In the genomic region with DNA sequence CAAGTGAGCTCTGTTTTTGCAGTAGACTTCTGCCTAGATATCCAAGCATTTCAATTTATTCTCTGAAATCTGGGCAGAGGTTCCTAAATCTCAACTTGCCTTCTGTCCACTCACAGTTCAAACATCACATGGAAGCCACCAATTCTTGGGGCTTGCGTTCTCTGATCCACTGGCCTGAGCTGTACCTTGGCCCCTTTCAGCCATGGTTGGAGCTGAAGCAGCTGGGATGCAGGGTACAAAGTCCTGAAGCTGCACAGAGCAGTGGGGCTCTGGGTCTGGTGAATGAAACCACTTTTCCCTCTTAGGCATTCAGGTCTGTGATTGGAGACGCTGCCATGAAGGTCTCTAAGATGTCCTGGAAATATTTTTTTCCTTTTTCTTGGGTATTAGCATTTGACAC, we compare ENCODE assay signal across 34 cellular contexts.
"Had no signal": no experiment of that assay in that cellular context is flagged by ENCODE, and none has a peak within 500 bp of the region (broad histone marks: within the 10 kb centered on the region; RNA-seq: fewer than 3 reads in every experiment).

No MANE protein-coding gene starts in this region.

- H3K9me3 ChIP-seq: adrenal gland, ascending aorta, body of pancreas, breast epithelium had no signal

- FAIRE-seq: astrocyte, bronchial epithelial cell had no signal

- DNase-seq: activated effector memory CD4-positive, alpha-beta T cell treated with anti-CD3 and anti-CD28 coated beads, Interleukin-2, amount 50 U/mL, for 16 hours; activated effector memory CD4-positive, alpha-beta T cell treated with Interleukin-2 at 50 U/mL for 16 hours; activated gamma-delta T cell; activated gamma-delta T cell treated with Interleukin-2 at 50 U/mL for 16 hours; activated naive CD4-positive, alpha-beta T cell; activated naive CD4-positive, alpha-beta T cell treated with anti-CD3 and anti-CD28 coated beads for 36 hours; activated naive CD4-positive, alpha-beta T cell treated with anti-CD3 and anti-CD28 coated beads, Interleukin-2, amount 10 ng/mL, durations not matched to agents 7 days and 5 days; activated naive CD4-positive, alpha-beta T cell treated with anti-CD3 and anti-CD28 coated beads, Interleukin-2, amount 50 U/mL, for 16 hours; activated naive CD4-positive, alpha-beta T cell treated with Interleukin-2 at 50 U/mL for 16 hours; activated naive CD8-positive, alpha-beta T cell treated with anti-CD3 and anti-CD28 coated beads for 36 hours; activated naive CD8-positive, alpha-beta T cell treated with anti-CD3 and anti-CD28 coated beads, Interleukin-2, amount 10 ng/mL, durations not matched to agents 7 days and 5 days; activated naive CD8-positive, alpha-beta T cell treated with anti-CD3 and anti-CD28 coated beads, Interleukin-2, amount 50 U/mL, for 24 hours; activated T-cell treated with anti-CD3 and anti-CD28 coated beads, Interleukin-2, amount 50 U/mL, for 1 hour; activated T-cell treated with anti-CD3 and anti-CD28 coated beads, Interleukin-2, amount 50 U/mL, for 24 hours; activated T-cell treated with anti-CD3 and anti-CD28 coated beads, Interleukin-2, amount 50 U/mL, for 4 hours; activated T-cell treated with anti-CD3 and anti-CD28 coated beads, Interleukin-2, amount 50 U/mL, for 48 hours; activated T-cell treated with anti-CD3 and anti-CD28 coated beads, Interleukin-2, amount 50 U/mL, for 72 hours; adrenal gland; amniotic stem cell; amygdala; anterior cingulate cortex; aorta; body of pancreas; brain microvascular endothelial cell; caudate nucleus; central memory CD4-positive, alpha-beta T cell; cerebellar nuclear complex had no signal

- H3K36me3 ChIP-seq: adrenal gland, ascending aorta, brain microvascular endothelial cell, breast epithelium, cardiac muscle cell had no signal

- ATAC-seq: activated naive CD4-positive, alpha-beta T cell treated with anti-CD3 and anti-CD28 coated beads, Interleukin-2, amount 50 U/mL, for 72 hours; activated naive CD8-positive, alpha-beta T cell treated with anti-CD3 and anti-CD28 coated beads, Interleukin-2, amount 50 U/mL, for 24 hours; activated T-cell treated with anti-CD3 and anti-CD28 coated beads, Interleukin-2, amount 50 U/mL, for 4 hours; activated T-cell treated with anti-CD3 and anti-CD28 coated beads, Interleukin-2, amount 50 U/mL, for 72 hours; activated T-helper 17 cell treated with anti-CD3 and anti-CD28 coated beads, Interleukin-2, amount 50 U/mL, for 72 hours; body of pancreas had no signal

- H3K4me3 ChIP-seq: adrenal gland, ascending aorta, body of pancreas, breast epithelium, cardiac muscle cell had no signal

- H3K27me3 ChIP-seq: adrenal gland, ascending aorta, body of pancreas, brain microvascular endothelial cell, breast epithelium, cardiac muscle cell had no signal

- H3K4me1 ChIP-seq: adrenal gland, ascending aorta, body of pancreas, breast epithelium had no signal

- H3K27ac ChIP-seq: adrenal gland, ascending aorta, body of pancreas, brain microvascular endothelial cell, breast epithelium, cardiac muscle cell had no signal
